8 cellular contexts compared by ENCODE assay signal in genomic region chr1:153510984-153511410, GRCh38. TPM values are rescaled to one million over a fixed set of nuclear protein-coding genes. Genes with fewer than 3 reads are reported as not detected.
DNase-seq lines count a peak whose midpoint lies in the region; ATAC-seq and TF ChIP-seq lines count a peak whose summit lies in the region.

No MANE protein-coding gene starts in this region.

- no peak for ATAC-seq in GM18520 (IDR thresholded peaks at IDR 0.05; ENCODE audit: unreplicated experiment)

- WGBS in suprapubic skin: 2% methylated on average over 7 of the region's 7 CpGs

- H3K27ac ChIP-seq in suprapubic skin: no peak overlapping the region

- TF ChIP-seq POLR2A in suprapubic skin (IDR thresholded peaks at IDR 0.05): no peak

- no peak for TF ChIP-seq EP300 in suprapubic skin (IDR thresholded peaks at IDR 0.05)

- no peak overlapping the region for H3K4me3 ChIP-seq in fibroblast of pulmonary artery (replicated peaks; ENCODE audit: low read depth, low read length)
- no peak overlapping the region for H3K4me3 ChIP-seq in suprapubic skin

- H3K36me3 ChIP-seq in suprapubic skin: no peaks in the 10 kb centered on the region

- H3K27me3 ChIP-seq in suprapubic skin: no peaks in the 10 kb centered on the region

- peaks cover 43% of the 10 kb centered on the region for H3K4me1 ChIP-seq in suprapubic skin

- TF ChIP-seq CTCF in fibroblast of pulmonary artery (IDR thresholded peaks at IDR 0.05; ENCODE audit: low read length, missing control alignments): peak; percentile 92
- TF ChIP-seq CTCF in suprapubic skin (IDR thresholded peaks at IDR 0.05): peak; percentile 70 to 73

- DNase-seq in Daoy (ENCODE audit: low read depth) (peak; percentile 86), LHCN-M2 (ENCODE audit: low read depth) (peak; percentile 71), RPMI7951 (ENCODE audit: low read depth) (peak; percentile 69), activated T-helper 1 cell treated with Interleukin-2 at 50 U/mL for 16 hours (ENCODE audit: low read depth) (peak; percentile 65), fibroblast of pulmonary artery (ENCODE audit: low read depth) (peak; percentile 83), nucleus accumbens (lab: John Stamatoyannopoulos, UW) (peak in 49 of 56 donors; percentile 2 to 76 (median 38)), suprapubic skin (ENCODE audit: low spot score in 2 of 2) (peak; percentile 85 to 91)

- no peaks in the 10 kb centered on the region for H3K9me3 ChIP-seq in suprapubic skin

RNA-seq across cellular contexts. Expression of gene S100A6, which starts 24.8 kb away (rescaled TPM):
- 428 and 491 TPM in 2 replicates for total RNA-seq in Daoy (2014; rRNA removed; shearing (Covaris generic))
- 982 and 1,031 TPM in 2 replicates for total RNA-seq in LHCN-M2 (2014; rRNA removed)
- polyA plus RNA-seq in LHCN-M2 (2012): 7,560 TPM
- 1,539 and 1,679 TPM in 2 replicates for total RNA-seq in RPMI7951 (2014; rRNA removed; shearing (Covaris generic))
- 100 to 1,000 TPM; 135 to 264 (median 241) TPM for total RNA-seq in suprapubic skin

RNA-seq across cellular contexts. Expression of gene S100A5, which starts 29.7 kb away (rescaled TPM):
- 0.34 TPM in 1 of 2 replicates, not detected in the other for total RNA-seq in Daoy (2014; rRNA removed; shearing (Covaris generic))
- total RNA-seq in LHCN-M2 (2014; rRNA removed) (1.3 TPM in 1 of 2 replicates, not detected in the other), suprapubic skin (not detected)
- polyA plus RNA-seq in LHCN-M2 (2012): 3.3 TPM
- total RNA-seq in RPMI7951 (2014; rRNA removed; shearing (Covaris generic)): 1.4 and 2.2 TPM in 2 replicates

RNA-seq across cellular contexts. Expression of gene S100A4, which starts 34.6 kb away (rescaled TPM):
- 15.7 and 20.6 TPM in 2 replicates for total RNA-seq in Daoy (2014; rRNA removed; shearing (Covaris generic))
- total RNA-seq in LHCN-M2 (2014; rRNA removed) (837 and 894 TPM in 2 replicates), suprapubic skin (100 to 1,000 TPM in 3 of 4 donors, 10 to 100 TPM in 1; 89.3 to 229 (median 175) TPM)
- polyA plus RNA-seq in LHCN-M2 (2012): 3,680 TPM
- 836 and 954 TPM in 2 replicates for total RNA-seq in RPMI7951 (2014; rRNA removed; shearing (Covaris generic))

RNA-seq across cellular contexts. Expression of gene S100A3, which starts 38.1 kb away (rescaled TPM):
- 9.0 and 12.2 TPM in 2 replicates for total RNA-seq in Daoy (2014; rRNA removed; shearing (Covaris generic))
- total RNA-seq in LHCN-M2 (2014; rRNA removed) (37.5 and 55.5 TPM in 2 replicates), suprapubic skin (100 to 1,000 TPM in 1 of 4 donors, 10 to 100 TPM in 2, not detected in 1; 42.6 to 342 (median 88.0) TPM)
- polyA plus RNA-seq in LHCN-M2 (2012): 71.4 TPM
- 7.7 and 15.3 TPM in 2 replicates for total RNA-seq in RPMI7951 (2014; rRNA removed; shearing (Covaris generic))

RNA-seq across cellular contexts. Expression of gene S100A7, which starts 50.5 kb away (rescaled TPM):
- not detected in 2 replicates for total RNA-seq in Daoy (2014; rRNA removed; shearing (Covaris generic))
- total RNA-seq in LHCN-M2 (2014; rRNA removed) (not detected in 2 replicates), suprapubic skin (100 to 1,000 TPM in 1 of 4 donors, 10 to 100 TPM in 2, 1 to 10 TPM in 1; 5.1 to 107 (median 20.2) TPM)
- polyA plus RNA-seq in LHCN-M2 (2012): not detected
- total RNA-seq in RPMI7951 (2014; rRNA removed; shearing (Covaris generic)): not detected in 2 replicates

Comparison
In these comparisons a context has a peak if more than half of its experiments do, and no peak if none do; other contexts are left out.
1. DNase-seq: peak in every context shown above with its lines; median percentile 88 in suprapubic skin; 86 in Daoy; 83 in fibroblast of pulmonary artery; 71 in LHCN-M2; 69 in RPMI7951; 65 in activated T-helper 1 cell treated with Interleukin-2 at 50 U/mL for 16 hours; 38 in nucleus accumbens.